Comparison of ENCODE assay signal across 8 cellular contexts in genomic region chr2:231514951-231515297, GRCh38. TPM values are rescaled to one million over a fixed set of nuclear protein-coding genes. Genes with fewer than 3 reads are reported as not detected.
DNase-seq lines count a peak whose midpoint lies in the region; ATAC-seq, FAIRE-seq and TF ChIP-seq lines count a peak whose summit lies in the region.

No MANE protein-coding gene starts in this region.

- H3K4me1 ChIP-seq in BLaER1, result peaks cover 30% of the 10 kb centered on the region

- peak overlapping the region; percentile 75 for H3K4me3 ChIP-seq in BLaER1
- peak overlapping the region; percentile 76 for H3K4me3 ChIP-seq in Jurkat, Clone E6-1 (ENCODE audit: low read length)
- peak overlapping the region; percentile 75 for H3K4me3 ChIP-seq in choroid plexus epithelial cell (ENCODE audit: low read depth, low read length)

- H3K9me3 Mint-ChIP-seq in naive thymus-derived CD8-positive, alpha-beta T cell, result no peaks in the 10 kb centered on the region

- FAIRE-seq in D721Med (lab: Jason Lieb, UNC), result no peak

- H3K27me3 ChIP-seq in BLaER1, result no peaks in the 10 kb centered on the region

- H4K20me1 ChIP-seq in BLaER1, result no peaks in the 10 kb centered on the region

- H3K27me3 Mint-ChIP-seq in naive thymus-derived CD8-positive, alpha-beta T cell, result no peaks in the 10 kb centered on the region

- H3K4me1 Mint-ChIP-seq in naive thymus-derived CD8-positive, alpha-beta T cell, result peaks cover 5 to 21% (median 17%) of the 10 kb centered on the region in 4 donors

- no peaks in the 10 kb centered on the region for H3K36me3 Mint-ChIP-seq in naive thymus-derived CD8-positive, alpha-beta T cell

- H3K9ac ChIP-seq in BLaER1, result peak overlapping the region; percentile 88

- H3K9me3 ChIP-seq in BLaER1, result no peaks in the 10 kb centered on the region

- H3K4me2 ChIP-seq in BLaER1, result peak overlapping the region; percentile 86

- no peaks in the 10 kb centered on the region for H3K36me3 ChIP-seq in BLaER1

- no peak for TF ChIP-seq CTCF in choroid plexus epithelial cell (conservative IDR thresholded peaks at IDR 0.05; ENCODE audit: low read depth, low read length)
- TF ChIP-seq CTCF in D721Med (IDR thresholded peaks at IDR 0.05; ENCODE audit: insufficient read depth, missing control alignments), result no peak

- H3K27ac ChIP-seq in BLaER1, result peak overlapping the region; percentile 95

- peak overlapping the region; percentile 91 to 99 (median 98) for H3K27ac Mint-ChIP-seq in naive thymus-derived CD8-positive, alpha-beta T cell

- no peak for ATAC-seq in naive thymus-derived CD8-positive, alpha-beta T cell
- no peak for ATAC-seq in GM19452 (IDR thresholded peaks at IDR 0.05; ENCODE audit: unreplicated experiment)

- POLR2A ChIA-PET in naive thymus-derived CD8-positive, alpha-beta T cell (lab: Charles Lee), result interaction anchor here (0.6 to 3.1 kb wide), 8 partner anchors 8 to 791 kb away, joined by 3 to 51 read pairs (median 6); partner anchors contain the start of genes NCL and PTMA

- H3K4me3 Mint-ChIP-seq in naive thymus-derived CD8-positive, alpha-beta T cell, result peak overlapping the region; percentile 82 to 94 (median 91)

- no peak for DNase-seq in Jurkat, Clone E6-1 (ENCODE audit: low read depth, low spot score)
- DNase-seq in choroid plexus epithelial cell (ENCODE audit: low read depth) (no peak), D721Med (ENCODE audit: insufficient read length, low spot score) (no peak), NCI-H526 treated with DMSO at 0.1 percent for 48 hours (lab: John Stamatoyannopoulos, UW) (no peak), NCI-H2196 treated with DMSO at 0.1 percent for 48 hours (lab: John Stamatoyannopoulos, UW; ENCODE audit: unreplicated experiment) (no peak)
- DNase-seq in naive thymus-derived CD8-positive, alpha-beta T cell, result no peak

RNA-seq across cellular contexts. Expression of gene NMUR1, which starts 15.3 kb away (rescaled TPM):
- not detected for polyA plus RNA-seq in Jurkat, Clone E6-1 (2012; ENCODE audit: insufficient read depth, insufficient read length)
- under 1 TPM in 1 of 2 experiments, not detected in 1; 0.10 TPM for total RNA-seq in naive thymus-derived CD8-positive, alpha-beta T cell
- polyA plus RNA-seq in naive thymus-derived CD8-positive, alpha-beta T cell, result 1 to 10 TPM in 1 of 3 donors, under 1 TPM in 2; 0.07 to 3.7 (median 0.17) TPM

RNA-seq across cellular contexts. Expression of gene NCL, which starts 50.6 kb away (rescaled TPM):
- 1,058 TPM for polyA plus RNA-seq in Jurkat, Clone E6-1 (2012; ENCODE audit: insufficient read depth, insufficient read length)
- total RNA-seq in naive thymus-derived CD8-positive, alpha-beta T cell, result 100 to 1,000 TPM; 446 to 467 TPM
- polyA plus RNA-seq in naive thymus-derived CD8-positive, alpha-beta T cell, result 100 to 1,000 TPM; 370 to 590 (median 468) TPM
